Comparison of ENCODE assay signal across 20 cellular contexts in the genomic region with DNA sequence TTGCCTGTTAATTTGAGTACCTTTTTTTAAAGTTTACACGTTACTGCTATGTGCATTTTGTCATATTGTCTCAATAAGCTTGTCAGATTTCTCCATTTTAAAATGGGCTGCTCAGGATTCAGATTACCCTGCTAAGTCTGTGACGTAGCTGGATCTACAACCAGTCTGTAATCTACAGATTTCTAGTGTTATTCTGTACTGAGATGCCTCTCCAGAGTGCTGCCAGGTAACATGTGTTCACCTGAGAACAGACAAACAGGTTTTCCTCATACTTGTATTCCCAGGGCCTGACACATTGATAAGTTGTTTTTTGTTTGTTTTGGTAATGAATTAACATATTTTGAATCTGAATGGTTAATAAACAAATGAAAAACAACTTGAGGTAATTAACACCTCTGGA. TPM values are rescaled to one million over a fixed set of nuclear protein-coding genes. Genes with fewer than 3 reads are reported as not detected.
DNase-seq lines count a peak whose midpoint lies in the region; ATAC-seq, FAIRE-seq and TF ChIP-seq lines count a peak whose summit lies in the region.
"Had no signal": no experiment of that assay in that cellular context is flagged by ENCODE, and none has a peak within 500 bp of the region (broad histone marks: within the 10 kb centered on the region; RNA-seq: fewer than 3 reads in every experiment).

No MANE protein-coding gene starts in this region.

- H3K9me3 ChIP-seq in HepG2 (ENCODE audit: low read length): no peaks in the 10 kb centered on the region
- H3K9me3 ChIP-seq in right lobe of liver: no peaks in the 10 kb centered on the region
- no peaks in the 10 kb centered on the region for H3K9me3 ChIP-seq in body of pancreas
- H3K9me3 ChIP-seq in Karpas-422 (ENCODE audit: low read length): no peaks in the 10 kb centered on the region
- H3K9me3 ChIP-seq: A549; BLaER1 treated with 17β-estradiol and CSF1 and Interleukin-3, amounts not matched to agents 10 nM and 100 nM; Caco-2 had no signal

- BruUV-seq in HepG2 (replicated peaks; lab: Mats Ljungman, UMichigan): no TSS peak

- CTCF ChIA-PET in HepG2 (lab: Yijun Ruan, JAX; ENCODE audit: low intra/inter-chr PET ratio, low total read pairs): no interaction called here

- DNase-seq in HepG2 (ENCODE audit: low spot score) (no peak), right lobe of liver (no peak), body of pancreas (no peak), Karpas-422 (no peak), NOMO-1 (lab: John Stamatoyannopoulos, UW; ENCODE audit: unreplicated experiment in 2 of 2) (no peak)
- DNase-seq: AML-193; Caco-2; Calu3; CD4-positive, alpha-beta T cell; CD8-positive, alpha-beta T cell; DMS79 treated with DMSO at 0.1 percent for 48 hours; GDM1 had no signal

- H3K4me1 ChIP-seq in HepG2 (ENCODE audit: insufficient read depth, low read length) (no peaks in the 10 kb centered on the region), right lobe of liver (no peaks in the 10 kb centered on the region), body of pancreas (peaks cover 5% of the 10 kb centered on the region), Karpas-422 (ENCODE audit: low read length) (peaks cover 10% of the 10 kb centered on the region)
- H3K4me1 ChIP-seq: A549; BLaER1 treated with 17β-estradiol and CSF1 and Interleukin-3, amounts not matched to agents 10 nM and 100 nM; Caco-2 had no signal

- no peak for TF ChIP-seq RAD21 in HepG2 (CRISPR knock-in tag; IDR thresholded peaks at IDR 0.05)

- TF ChIP-seq POLR2A in HepG2 (IDR thresholded peaks at IDR 0.05; ENCODE audit: insufficient read depth in 1 of 2, low read depth in 2 of 2, low read length in 2 of 2) (no peak), right lobe of liver (IDR thresholded peaks at IDR 0.05) (no peak), body of pancreas (IDR thresholded peaks at IDR 0.05) (no peak)

- intact Hi-C loops in HepG2 (cut with micrococcal nuclease; ENCODE audit: unreplicated experiment): no loop called here
- intact Hi-C loops in right lobe of liver (cut with DNase I): no loop called here
- intact Hi-C loops in body of pancreas (cut with DNase I): no loop called here

- H3K27me3 ChIP-seq in HepG2 (ENCODE audit: control insufficient read depth in 1 of 2, insufficient read depth in 2 of 2, low read length in 2 of 2): no peaks in the 10 kb centered on the region; a peak in 1 of 5 replicates
- no peaks in the 10 kb centered on the region for H3K27me3 ChIP-seq in right lobe of liver
- no peaks in the 10 kb centered on the region for H3K27me3 ChIP-seq in body of pancreas
- no peaks in the 10 kb centered on the region for H3K27me3 ChIP-seq in Karpas-422 (ENCODE audit: low read length)
- H3K27me3 ChIP-seq: BLaER1 treated with 17β-estradiol and CSF1 and Interleukin-3, amounts not matched to agents 10 nM and 100 nM had no signal

- TF ChIP-seq EP300 in HepG2 (IDR thresholded peaks at IDR 0.05; ENCODE audit: low read depth in 2 of 2, low read length in 2 of 2): no peak
- TF ChIP-seq EP300 in HepG2 (CRISPR knock-in tag; IDR thresholded peaks at IDR 0.05; ENCODE audit: borderline replicate concordance): no peak

- H3K36me3 ChIP-seq in HepG2 (replicated peaks in 1 of 2; ENCODE audit: control insufficient read depth in 1 of 2, insufficient read depth in 2 of 2, low read length in 2 of 2) (no peaks in the 10 kb centered on the region), right lobe of liver (peaks cover 0 to 92% (median 34%) of the 10 kb centered on the region in 4 donors), body of pancreas (replicated peaks in 1 of 2; ENCODE audit: insufficient read depth in 1 of 2, low read depth in 2 of 2) (peaks cover 7 to 26% of the 10 kb centered on the region in 2 donors), Karpas-422 (ENCODE audit: insufficient read depth, low read length) (peaks cover 43% of the 10 kb centered on the region)

- in situ Hi-C loops in HepG2 (cut with HindIII; ENCODE audit: extremely low pct_ligation_motif_present, low pct_unique_long_range_greater_than_20kb): no loop called here

- H4K20me1 ChIP-seq in HepG2 (ENCODE audit: insufficient read depth, low read length) (no peaks in the 10 kb centered on the region), Karpas-422 (ENCODE audit: insufficient read depth, low read depth, low read length) (no peaks in the 10 kb centered on the region)
- H4K20me1 ChIP-seq: BLaER1 treated with 17β-estradiol and CSF1 and Interleukin-3, amounts not matched to agents 10 nM and 100 nM had no signal

- no peak overlapping the region for H3K27ac ChIP-seq in HepG2 (ENCODE audit: extremely low read length, insufficient read depth, low read length)
- H3K27ac ChIP-seq in right lobe of liver: no peak overlapping the region
- no peak overlapping the region for H3K27ac ChIP-seq in body of pancreas
- no peak overlapping the region for H3K27ac ChIP-seq in Karpas-422 (ENCODE audit: low read length)
- H3K27ac ChIP-seq: 22Rv1; A549; BLaER1 treated with 17β-estradiol and CSF1 and Interleukin-3, amounts not matched to agents 10 nM and 100 nM; C4-2B had no signal

- POLR2A ChIA-PET in HepG2 (lab: Yijun Ruan, JAX): no interaction called here

- no peaks in the 10 kb centered on the region for H3K79me2 ChIP-seq in HepG2 (ENCODE audit: insufficient read depth, low read length)
- H3K79me2 ChIP-seq in Karpas-422 (ENCODE audit: low read length): peaks cover 11% of the 10 kb centered on the region; the same call in 1 of the 2 replicates

- no peak for FAIRE-seq in HepG2 (lab: Jason Lieb, UNC)
- FAIRE-seq: A549, D721Med, GM12878, GM12892, GM18507 had no signal

- 3% methylated on average over 2 of the region's 2 CpGs for WGBS in HepG2 (ENCODE audit: low lambda C conversion rate)
- 91% methylated on average over 2 of the region's 2 CpGs for WGBS in right lobe of liver (ENCODE audit: insufficient coverage, low coverage, low lambda C conversion rate, missing lambda C conversion rate)
- WGBS in body of pancreas, 2 donors: 27 to 42% methylated on average over 2 of the region's 2 CpGs

- H3K4me2 ChIP-seq in HepG2 (ENCODE audit: low read depth, low read length) (no peak overlapping the region), Karpas-422 (ENCODE audit: low read depth, low read length, poor library complexity, severe bottlenecking) (no peak overlapping the region)
- H3K4me2 ChIP-seq: A549; BLaER1 treated with 17β-estradiol and CSF1 and Interleukin-3, amounts not matched to agents 10 nM and 100 nM had no signal

- TF ChIP-seq CTCF in HepG2 (CRISPR knock-in tag; IDR thresholded peaks at IDR 0.05): no peak
- no peak for TF ChIP-seq CTCF in right lobe of liver (IDR thresholded peaks at IDR 0.05)
- TF ChIP-seq CTCF in body of pancreas (IDR thresholded peaks at IDR 0.05): no peak

- H3K9me2 ChIP-seq in Karpas-422 (replicated peaks; ENCODE audit: insufficient read depth, low read length): no peaks in the 10 kb centered on the region

- H3K4me3 ChIP-seq in HepG2 (replicated peaks in 1 of 3; ENCODE audit: insufficient read depth in 1 of 3, low read depth in 2 of 3, low read length in 3 of 3) (no peak overlapping the region), right lobe of liver (no peak overlapping the region), body of pancreas (no peak overlapping the region), Karpas-422 (ENCODE audit: low read length) (no peak overlapping the region)
- H3K4me3 ChIP-seq: A549; BLaER1 treated with 17β-estradiol and CSF1 and Interleukin-3, amounts not matched to agents 10 nM and 100 nM; GM12878 had no signal

- ATAC-seq in HepG2 (no peak), right lobe of liver (no peak), body of pancreas (peak; percentile 71)
- ATAC-seq: A549; CD8-positive, alpha-beta T cell; GM12878 had no signal

- no peak overlapping the region for H2AFZ ChIP-seq in HepG2 (ENCODE audit: low read length)
- H2AFZ ChIP-seq in Karpas-422 (ENCODE audit: low read length): no peak overlapping the region

- H3K9ac ChIP-seq in HepG2 (ENCODE audit: insufficient read depth, low read depth, low read length): no peak overlapping the region
- no peak overlapping the region for H3K9ac ChIP-seq in Karpas-422 (ENCODE audit: low read length)
- H3K9ac ChIP-seq: BLaER1 treated with 17β-estradiol and CSF1 and Interleukin-3, amounts not matched to agents 10 nM and 100 nM had no signal

RNA-seq across cellular contexts. Expression of a gene that starts 15.3 kb away (rescaled TPM):
- total RNA-seq in HepG2 (2016; rRNA removed; fragmentation: Illumina TruSeq; extraction: Trizol): 15.4 and 22.9 TPM in 2 replicates
- total RNA-seq in HepG2 (2016; cell fraction: cytosol; rRNA removed; fragmentation: Illumina TruSeq; extraction: Trizol; ENCODE audit: low read depth): 6.4 and 11.5 TPM in 2 replicates
- total RNA-seq in HepG2 (2016; cell fraction: insoluble cytoplasmic fraction; rRNA removed; fragmentation: Illumina TruSeq; extraction: Trizol): 15.3 and 23.6 TPM in 2 replicates
- total RNA-seq in HepG2 (2016; cell fraction: membrane; rRNA removed; fragmentation: Illumina TruSeq; extraction: Trizol): 13.3 and 16.0 TPM in 2 replicates
- total RNA-seq in HepG2 (2016; cell fraction: nucleus; rRNA removed; fragmentation: Illumina TruSeq; extraction: Trizol): 24.2 and 30.2 TPM in 2 replicates
- 63.7 and 74.5 TPM in 2 replicates for polyA plus RNA-seq in HepG2 (2011; rRNA removed)
- 41.9 and 60.6 TPM in 2 replicates for polyA plus RNA-seq in HepG2 (2011; cell fraction: cytosol; rRNA removed)
- 332 and 383 TPM in 2 replicates for polyA plus RNA-seq in HepG2 (2011; cell fraction: nucleus; rRNA removed)
- 28.5 and 30.3 TPM in 2 replicates for polyA plus RNA-seq in HepG2 (2012)
- polyA plus RNA-seq in HepG2 (2016; cell fraction: cytosol; fragmentation: Illumina TruSeq; extraction: Trizol; ENCODE audit: low read depth): 10.6 and 14.5 TPM in 2 replicates
- polyA plus RNA-seq in HepG2 (2016; cell fraction: insoluble cytoplasmic fraction; fragmentation: Illumina TruSeq; extraction: Trizol; ENCODE audit: low read depth): 24.0 and 24.9 TPM in 2 replicates
- 15.6 and 19.9 TPM in 2 replicates for polyA plus RNA-seq in HepG2 (2016; cell fraction: membrane; fragmentation: Illumina TruSeq; extraction: Trizol; ENCODE audit: low read depth)
- polyA plus RNA-seq in HepG2 (2016; cell fraction: nucleus; fragmentation: Illumina TruSeq; extraction: Trizol; ENCODE audit: insufficient read depth, low read depth): 93.8 and 96.1 TPM in 2 replicates
- polyA minus RNA-seq in HepG2 (2011; rRNA and poly(A)+ RNA removed; ENCODE audit: low replicate concordance): 7.4 and 16.0 TPM in 2 replicates
- polyA minus RNA-seq in HepG2 (2011; cell fraction: cytosol; rRNA and poly(A)+ RNA removed): 5.2 and 5.7 TPM in 2 replicates
- polyA minus RNA-seq in HepG2 (2011; cell fraction: nucleus; rRNA and poly(A)+ RNA removed): 21.3 and 23.3 TPM in 2 replicates
- total RNA-seq in right lobe of liver: 10 to 100 TPM; 11.0 to 28.8 (median 16.2) TPM
- total RNA-seq in body of pancreas: 10 to 100 TPM; 79.1 to 92.0 TPM
- total RNA-seq in Karpas-422 (2014; rRNA removed; shearing (Covaris generic); ENCODE audit: low replicate concordance): 11.4 and 30.2 TPM in 2 replicates

RNA-seq across cellular contexts. Expression of a gene that starts 15.4 kb away (rescaled TPM):
- total RNA-seq in HepG2 (2016; rRNA removed; fragmentation: Illumina TruSeq; extraction: Trizol): 239 and 271 TPM in 2 replicates
- total RNA-seq in HepG2 (2016; cell fraction: cytosol; rRNA removed; fragmentation: Illumina TruSeq; extraction: Trizol; ENCODE audit: low read depth): 772 and 890 TPM in 2 replicates
- 220 and 264 TPM in 2 replicates for total RNA-seq in HepG2 (2016; cell fraction: insoluble cytoplasmic fraction; rRNA removed; fragmentation: Illumina TruSeq; extraction: Trizol)
- 708 and 781 TPM in 2 replicates for total RNA-seq in HepG2 (2016; cell fraction: membrane; rRNA removed; fragmentation: Illumina TruSeq; extraction: Trizol)
- total RNA-seq in HepG2 (2016; cell fraction: nucleus; rRNA removed; fragmentation: Illumina TruSeq; extraction: Trizol): 90.3 and 98.5 TPM in 2 replicates
- 228 and 250 TPM in 2 replicates for polyA plus RNA-seq in HepG2 (2011; rRNA removed)
- polyA plus RNA-seq in HepG2 (2011; cell fraction: cytosol; rRNA removed): 212 and 323 TPM in 2 replicates
- polyA plus RNA-seq in HepG2 (2011; cell fraction: nucleus; rRNA removed): 85.7 and 87.5 TPM in 2 replicates
- 91.2 and 111 TPM in 2 replicates for polyA plus RNA-seq in HepG2 (2012)
- polyA plus RNA-seq in HepG2 (2016; cell fraction: cytosol; fragmentation: Illumina TruSeq; extraction: Trizol; ENCODE audit: low read depth): 1,341 and 1,562 TPM in 2 replicates
- 353 and 387 TPM in 2 replicates for polyA plus RNA-seq in HepG2 (2016; cell fraction: insoluble cytoplasmic fraction; fragmentation: Illumina TruSeq; extraction: Trizol; ENCODE audit: low read depth)
- polyA plus RNA-seq in HepG2 (2016; cell fraction: membrane; fragmentation: Illumina TruSeq; extraction: Trizol; ENCODE audit: low read depth): 984 and 1,090 TPM in 2 replicates
- polyA plus RNA-seq in HepG2 (2016; cell fraction: nucleus; fragmentation: Illumina TruSeq; extraction: Trizol; ENCODE audit: insufficient read depth, low read depth): 258 and 277 TPM in 2 replicates
- polyA minus RNA-seq in HepG2 (2011; rRNA and poly(A)+ RNA removed; ENCODE audit: low replicate concordance): 103 and 232 TPM in 2 replicates
- polyA minus RNA-seq in HepG2 (2011; cell fraction: cytosol; rRNA and poly(A)+ RNA removed): 61.2 and 64.5 TPM in 2 replicates
- 30.1 and 34.2 TPM in 2 replicates for polyA minus RNA-seq in HepG2 (2011; cell fraction: nucleus; rRNA and poly(A)+ RNA removed)
- total RNA-seq in right lobe of liver: 100 to 1,000 TPM in 2 of 6 experiments, 10 to 100 TPM in 4; 64.1 to 116 (median 84.4) TPM
- total RNA-seq in body of pancreas: 10 to 100 TPM; 63.3 to 91.8 TPM
- total RNA-seq in Karpas-422 (2014; rRNA removed; shearing (Covaris generic); ENCODE audit: low replicate concordance): 112 and 189 TPM in 2 replicates

RNA-seq across cellular contexts. Expression of a gene that starts 23.5 kb away (rescaled TPM):
- total RNA-seq in HepG2 (2016; rRNA removed; fragmentation: Illumina TruSeq; extraction: Trizol) (9.9 and 12.8 TPM in 2 replicates), right lobe of liver (1 to 10 TPM; 2.2 to 6.2 (median 4.9) TPM), body of pancreas (10 to 100 TPM; 13.2 to 21.4 TPM)
- 6.1 and 6.8 TPM in 2 replicates for total RNA-seq in HepG2 (2016; cell fraction: cytosol; rRNA removed; fragmentation: Illumina TruSeq; extraction: Trizol; ENCODE audit: low read depth)
- total RNA-seq in HepG2 (2016; cell fraction: insoluble cytoplasmic fraction; rRNA removed; fragmentation: Illumina TruSeq; extraction: Trizol): 11.7 and 11.8 TPM in 2 replicates
- total RNA-seq in HepG2 (2016; cell fraction: membrane; rRNA removed; fragmentation: Illumina TruSeq; extraction: Trizol): 6.6 TPM in 2 replicates
- total RNA-seq in HepG2 (2016; cell fraction: nucleus; rRNA removed; fragmentation: Illumina TruSeq; extraction: Trizol): 10.4 and 14.3 TPM in 2 replicates
- 10.5 and 11.2 TPM in 2 replicates for polyA plus RNA-seq in HepG2 (2011; rRNA removed)
- 6.0 and 15.2 TPM in 2 replicates for polyA plus RNA-seq in HepG2 (2011; cell fraction: cytosol; rRNA removed)
- polyA plus RNA-seq in HepG2 (2011; cell fraction: nucleus; rRNA removed): 68.6 and 87.5 TPM in 2 replicates
- 4.6 and 6.6 TPM in 2 replicates for polyA plus RNA-seq in HepG2 (2012)
- polyA plus RNA-seq in HepG2 (2016; cell fraction: cytosol; fragmentation: Illumina TruSeq; extraction: Trizol; ENCODE audit: low read depth): 4.5 and 5.4 TPM in 2 replicates
- 8.2 and 10.7 TPM in 2 replicates for polyA plus RNA-seq in HepG2 (2016; cell fraction: insoluble cytoplasmic fraction; fragmentation: Illumina TruSeq; extraction: Trizol; ENCODE audit: low read depth)
- polyA plus RNA-seq in HepG2 (2016; cell fraction: membrane; fragmentation: Illumina TruSeq; extraction: Trizol; ENCODE audit: low read depth): 5.8 and 5.9 TPM in 2 replicates
- 28.9 and 39.4 TPM in 2 replicates for polyA plus RNA-seq in HepG2 (2016; cell fraction: nucleus; fragmentation: Illumina TruSeq; extraction: Trizol; ENCODE audit: insufficient read depth, low read depth)
- polyA minus RNA-seq in HepG2 (2011; rRNA and poly(A)+ RNA removed; ENCODE audit: low replicate concordance): 8.1 and 15.6 TPM in 2 replicates
- 4.1 and 5.1 TPM in 2 replicates for polyA minus RNA-seq in HepG2 (2011; cell fraction: cytosol; rRNA and poly(A)+ RNA removed)
- 8.7 and 9.7 TPM in 2 replicates for polyA minus RNA-seq in HepG2 (2011; cell fraction: nucleus; rRNA and poly(A)+ RNA removed)
- 12.6 and 18.3 TPM in 2 replicates for total RNA-seq in Karpas-422 (2014; rRNA removed; shearing (Covaris generic); ENCODE audit: low replicate concordance)
